10 cellular contexts compared by ENCODE assay signal in genomic region chr10:124465003-124465776, GRCh38. TPM values are rescaled to one million over a fixed set of nuclear protein-coding genes. Genes with fewer than 3 reads are reported as not detected.
A peak's percentile ranks its signal among the peaks of the same experiment; 100 is the strongest.
DNase-seq lines count a peak whose midpoint lies in the region; ATAC-seq and TF ChIP-seq lines count a peak whose summit lies in the region.
"Had no signal": no experiment of that assay in that cellular context is flagged by ENCODE, and none has a peak within 500 bp of the region (broad histone marks: within the 10 kb centered on the region; RNA-seq: fewer than 3 reads in every experiment).

No MANE protein-coding gene starts in this region.

- CTCF ChIA-PET in Panc1 (lab: Charles Lee), result no interaction called here

- POLR2A ChIA-PET in Panc1 (lab: Charles Lee), result no interaction called here

- H3K9me3 ChIP-seq in Panc1 (ENCODE audit: control insufficient read depth, insufficient read depth, low read depth, low read length) (no peaks in the 10 kb centered on the region), lower lobe of right lung (no peaks in the 10 kb centered on the region)

- no peaks in the 10 kb centered on the region for H3K36me3 ChIP-seq in Panc1 (ENCODE audit: control insufficient read depth, insufficient read depth, low read length)
- no peaks in the 10 kb centered on the region for H3K36me3 ChIP-seq in lower lobe of right lung

- peak overlapping the region; percentile 86 to 96 (median 90) for H3K27ac Mint-ChIP-seq in naive B cell

- no peak overlapping the region for H3K27ac ChIP-seq in Panc1 (ENCODE audit: low read length)
- no peak overlapping the region for H3K27ac ChIP-seq in lower lobe of right lung

- no peaks in the 10 kb centered on the region for H3K9me3 Mint-ChIP-seq in naive B cell

- TSS peak; percentile 57 for BruUV-seq in Panc1 (replicated peaks; lab: Mats Ljungman, UMichigan)

- H3K4me1 ChIP-seq in Panc1 (ENCODE audit: control insufficient read depth, insufficient read depth, low read length), result peaks cover 4% of the 10 kb centered on the region; the same call in 1 of the 2 replicates
- peaks cover 13% of the 10 kb centered on the region for H3K4me1 ChIP-seq in lower lobe of right lung

- intact Hi-C loops in Panc1 (cut with micrococcal nuclease; ENCODE audit: unreplicated experiment), result no loop called here
- intact Hi-C loops in lower lobe of right lung (cut with DNase I), result no loop called here

- in situ Hi-C loops in Panc1 (cut with HindIII; ENCODE audit: low pct_unique_long_range_greater_than_20kb, low sequenced_read_pairs), result no loop called here

- DNase-seq in NCI-H510A treated with DMSO at 0.1 percent for 48 hours (lab: John Stamatoyannopoulos, UW) (peak; percentile 15), NCI-H510A (lab: John Stamatoyannopoulos, UW) (no peak), Panc1 (ENCODE audit: low read depth, low spot score) (no peak), naive B cell (peak; percentile 42), lower lobe of right lung (no peak), cortex of kidney (lab: John Stamatoyannopoulos, UW) (no peak)
- DNase-seq: 8988T, head of caudate nucleus had no signal

- peak overlapping the region; percentile 29 to 88 (median 73) for H3K4me3 Mint-ChIP-seq in naive B cell

- peak; percentile 51 for ATAC-seq in HG02885 (IDR thresholded peaks at IDR 0.05; ENCODE audit: poor library complexity, unreplicated experiment)
- ATAC-seq in Panc1, result no peak
- ATAC-seq in naive B cell (ENCODE audit: low read depth in 2 of 2), result peak; percentile 37 to 43
- ATAC-seq in lower lobe of right lung, result no peak
- no peak for ATAC-seq in GM19328 (IDR thresholded peaks at IDR 0.05; ENCODE audit: unreplicated experiment)

- H3K27me3 ChIP-seq in Panc1 (ENCODE audit: control insufficient read depth, insufficient read depth, low read length) (no peaks in the 10 kb centered on the region), lower lobe of right lung (ENCODE audit: low read depth) (no peaks in the 10 kb centered on the region)

- TF ChIP-seq CTCF in Panc1 (IDR thresholded peaks at IDR 0.05) (no peak), lower lobe of right lung (IDR thresholded peaks at IDR 0.05) (no peak)

- peaks cover 30 to 44% (median 35%) of the 10 kb centered on the region in 3 donors for H3K4me1 Mint-ChIP-seq in naive B cell

- peaks cover 0 to 5% of the 10 kb centered on the region in 2 donors for H3K36me3 Mint-ChIP-seq in naive B cell

- H3K27me3 Mint-ChIP-seq in naive B cell, result no peaks in the 10 kb centered on the region

- H3K4me3 ChIP-seq in Panc1 (ENCODE audit: low read depth in 2 of 2, low read length in 2 of 2) (no peak overlapping the region), lower lobe of right lung (no peak overlapping the region)

RNA-seq across cellular contexts. Expression of gene LHPP, which starts 3.6 kb away (rescaled TPM):
- 15.0 TPM for total RNA-seq in Panc1 (2021; ENCODE audit: unreplicated experiment)
- polyA plus RNA-seq in Panc1 (2012; ENCODE audit: insufficient read length), result 29.6 TPM
- polyA plus RNA-seq in naive B cell (ENCODE audit: low read depth in 6 of 6), result 10 to 100 TPM; 30.5 to 89.2 (median 55.6) TPM
- 17.8 TPM for total RNA-seq in lower lobe of right lung

RNA-seq across cellular contexts. Expression of gene NKX1-2, which starts 15.4 kb away (rescaled TPM):
- total RNA-seq in Panc1 (2021; ENCODE audit: unreplicated experiment), result 0.15 TPM
- polyA plus RNA-seq in Panc1 (2012; ENCODE audit: insufficient read length), result 0.08 TPM
- polyA plus RNA-seq in naive B cell (ENCODE audit: low read depth in 6 of 6), result not detected
- total RNA-seq in lower lobe of right lung, result not detected

RNA-seq across cellular contexts. Expression of gene OAT, which starts 46.5 kb away (rescaled TPM):
- total RNA-seq in Panc1 (2021; ENCODE audit: unreplicated experiment) (166 TPM), lower lobe of right lung (54.2 TPM)
- 94.8 TPM for polyA plus RNA-seq in Panc1 (2012; ENCODE audit: insufficient read length)
- polyA plus RNA-seq in naive B cell (ENCODE audit: low read depth in 6 of 6), result 10 to 100 TPM; 44.1 to 93.7 (median 54.1) TPM

Comparison
In these comparisons a context has a peak if more than half of its experiments do, and no peak if none do; other contexts are left out.
1. DNase-seq: peak in NCI-H510A treated with DMSO at 0.1 percent for 48 hours (single experiment) and naive B cell (single experiment); none in NCI-H510A (single experiment), Panc1 (single experiment), lower lobe of right lung (single experiment) and cortex of kidney (single experiment).
2. ATAC-seq: peak in HG02885 (single experiment) and naive B cell (2 of 2); none in Panc1 (single experiment), lower lobe of right lung (0 of 2) and GM19328 (single experiment).